2 cellular contexts compared by ENCODE assay signal in the genomic region with DNA sequence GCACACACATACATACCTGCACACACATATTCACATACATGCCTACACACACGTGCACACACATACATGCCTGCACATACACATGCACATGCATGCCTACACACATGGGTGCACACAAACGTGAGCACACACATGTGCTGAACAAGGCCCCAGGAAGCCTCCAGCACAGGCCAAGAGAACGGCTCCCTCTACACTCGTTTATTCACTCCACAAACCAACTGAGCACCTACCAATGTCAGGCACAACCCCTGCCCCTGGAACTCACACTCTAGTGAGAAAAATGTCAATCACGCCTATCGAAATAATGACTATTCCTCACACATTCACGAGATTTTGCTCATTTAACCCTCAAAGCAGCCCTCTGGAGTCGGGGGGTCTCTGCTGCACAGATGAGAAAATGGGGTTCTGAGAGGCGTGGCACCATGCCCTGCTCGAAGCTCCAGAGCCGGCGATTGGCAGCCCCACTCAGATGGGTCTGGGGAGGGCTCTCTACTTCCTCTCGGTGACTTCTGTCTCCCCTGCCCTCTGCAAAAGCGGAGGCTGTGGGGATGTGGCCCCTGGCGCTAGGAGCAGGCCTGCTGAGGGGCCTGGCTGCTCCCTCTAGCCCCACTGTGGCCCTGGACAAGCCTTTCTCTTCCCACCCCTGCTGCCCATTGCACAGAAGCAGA.
A peak's percentile ranks its signal among the peaks of the same experiment; 100 is the strongest.
TF ChIP-seq lines count a peak whose summit lies in the region.

No MANE protein-coding gene starts in this region.

TF ChIP-seq in HepG2, 621 proteins besides CTCF, POLR2A, EP300 and RAD21 (continues in another document):
- TF ChIP-seq MEF2D (CRISPR knock-in tag; IDR thresholded peaks at IDR 0.05) (no peak), KLF9 (CRISPR knock-in tag; IDR thresholded peaks at IDR 0.05; ENCODE audit: low read depth) (no peak), SRY (CRISPR knock-in tag; IDR thresholded peaks at IDR 0.05) (no peak), PAF1 (CRISPR knock-in tag; IDR thresholded peaks at IDR 0.05) (no peak), ZNF354B (CRISPR knock-in tag; IDR thresholded peaks at IDR 0.05) (no peak), TOE1 (CRISPR knock-in tag; IDR thresholded peaks at IDR 0.05) (no peak), ZNF3 (CRISPR knock-in tag; IDR thresholded peaks at IDR 0.05) (peak; percentile 79; the same call in 1 of the 2 replicates), REXO4 (CRISPR knock-in tag; IDR thresholded peaks at IDR 0.05; ENCODE audit: borderline replicate concordance) (no peak), ZNF772 (CRISPR knock-in tag; IDR thresholded peaks at IDR 0.05) (no peak), ZNF547 (CRISPR knock-in tag; IDR thresholded peaks at IDR 0.05) (no peak), ZNF367 (CRISPR knock-in tag; IDR thresholded peaks at IDR 0.05; ENCODE audit: borderline replicate concordance) (no peak), YEATS2 (CRISPR knock-in tag; IDR thresholded peaks at IDR 0.05; ENCODE audit: borderline replicate concordance) (no peak), THAP11 (CRISPR knock-in tag; IDR thresholded peaks at IDR 0.05) (no peak)
- TF ChIP-seq, protein P1, sequence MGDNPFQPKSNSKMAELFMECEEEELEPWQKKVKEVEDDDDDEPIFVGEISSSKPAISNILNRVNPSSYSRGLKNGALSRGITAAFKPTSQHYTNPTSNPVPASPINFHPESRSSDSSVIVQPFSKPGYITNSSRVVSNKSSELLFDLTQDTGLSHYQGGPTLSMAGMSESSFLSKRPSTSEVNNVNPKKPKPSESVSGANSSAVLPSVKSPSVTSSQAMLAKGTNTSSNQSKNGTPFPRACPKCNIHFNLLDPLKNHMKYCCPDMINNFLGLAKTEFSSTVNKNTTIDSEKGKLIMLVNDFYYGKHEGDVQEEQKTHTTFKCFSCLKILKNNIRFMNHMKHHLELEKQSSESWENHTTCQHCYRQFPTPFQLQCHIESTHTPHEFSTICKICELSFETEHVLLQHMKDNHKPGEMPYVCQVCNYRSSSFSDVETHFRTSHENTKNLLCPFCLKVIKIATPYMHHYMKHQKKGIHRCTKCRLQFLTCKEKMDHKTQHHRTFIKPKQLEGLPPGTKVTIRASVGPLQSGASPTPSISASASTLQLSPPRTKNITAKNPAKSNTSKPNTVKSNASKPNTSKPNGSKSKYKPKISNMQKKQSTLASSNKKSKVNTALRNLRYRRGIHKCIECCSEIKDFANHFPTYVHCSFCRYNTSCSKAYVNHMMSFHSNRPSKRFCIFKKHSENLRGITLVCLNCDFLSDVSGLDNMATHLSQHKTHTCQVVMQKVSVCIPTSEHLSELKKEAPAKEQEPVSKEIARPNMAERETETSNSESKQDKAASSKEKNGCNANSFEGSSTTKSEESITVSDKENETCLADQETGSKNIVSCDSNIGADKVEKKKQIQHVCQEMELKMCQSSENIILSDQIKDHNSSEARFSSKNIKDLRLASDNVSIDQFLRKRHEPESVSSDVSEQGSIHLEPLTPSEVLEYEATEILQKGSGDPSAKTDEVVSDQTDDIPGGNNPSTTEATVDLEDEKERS (CRISPR knock-in tag; IDR thresholded peaks at IDR 0.05) = no peak
- TF ChIP-seq, protein P2, sequence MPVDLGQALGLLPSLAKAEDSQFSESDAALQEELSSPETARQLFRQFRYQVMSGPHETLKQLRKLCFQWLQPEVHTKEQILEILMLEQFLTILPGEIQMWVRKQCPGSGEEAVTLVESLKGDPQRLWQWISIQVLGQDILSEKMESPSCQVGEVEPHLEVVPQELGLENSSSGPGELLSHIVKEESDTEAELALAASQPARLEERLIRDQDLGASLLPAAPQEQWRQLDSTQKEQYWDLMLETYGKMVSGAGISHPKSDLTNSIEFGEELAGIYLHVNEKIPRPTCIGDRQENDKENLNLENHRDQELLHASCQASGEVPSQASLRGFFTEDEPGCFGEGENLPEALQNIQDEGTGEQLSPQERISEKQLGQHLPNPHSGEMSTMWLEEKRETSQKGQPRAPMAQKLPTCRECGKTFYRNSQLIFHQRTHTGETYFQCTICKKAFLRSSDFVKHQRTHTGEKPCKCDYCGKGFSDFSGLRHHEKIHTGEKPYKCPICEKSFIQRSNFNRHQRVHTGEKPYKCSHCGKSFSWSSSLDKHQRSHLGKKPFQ (CRISPR knock-in tag; IDR thresholded peaks at IDR 0.05; ENCODE audit: insufficient replicate concordance) = no peak
- TF ChIP-seq, protein P3, sequence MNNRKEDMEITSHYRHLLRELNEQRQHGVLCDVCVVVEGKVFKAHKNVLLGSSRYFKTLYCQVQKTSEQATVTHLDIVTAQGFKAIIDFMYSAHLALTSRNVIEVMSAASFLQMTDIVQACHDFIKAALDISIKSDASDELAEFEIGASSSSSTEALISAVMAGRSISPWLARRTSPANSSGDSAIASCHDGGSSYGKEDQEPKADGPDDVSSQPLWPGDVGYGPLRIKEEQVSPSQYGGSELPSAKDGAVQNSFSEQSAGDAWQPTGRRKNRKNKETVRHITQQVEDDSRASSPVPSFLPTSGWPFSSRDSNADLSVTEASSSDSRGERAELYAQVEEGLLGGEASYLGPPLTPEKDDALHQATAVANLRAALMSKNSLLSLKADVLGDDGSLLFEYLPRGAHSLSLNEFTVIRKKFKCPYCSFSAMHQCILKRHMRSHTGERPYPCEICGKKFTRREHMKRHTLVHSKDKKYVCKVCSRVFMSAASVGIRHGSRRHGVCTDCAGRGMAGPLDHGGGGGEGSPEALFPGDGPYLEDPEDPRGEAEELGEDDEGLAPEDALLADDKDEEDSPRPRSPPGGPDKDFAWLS (CRISPR knock-in tag; IDR thresholded peaks at IDR 0.05; ENCODE audit: borderline replicate concordance) = no peak
- TF ChIP-seq, protein P4, sequence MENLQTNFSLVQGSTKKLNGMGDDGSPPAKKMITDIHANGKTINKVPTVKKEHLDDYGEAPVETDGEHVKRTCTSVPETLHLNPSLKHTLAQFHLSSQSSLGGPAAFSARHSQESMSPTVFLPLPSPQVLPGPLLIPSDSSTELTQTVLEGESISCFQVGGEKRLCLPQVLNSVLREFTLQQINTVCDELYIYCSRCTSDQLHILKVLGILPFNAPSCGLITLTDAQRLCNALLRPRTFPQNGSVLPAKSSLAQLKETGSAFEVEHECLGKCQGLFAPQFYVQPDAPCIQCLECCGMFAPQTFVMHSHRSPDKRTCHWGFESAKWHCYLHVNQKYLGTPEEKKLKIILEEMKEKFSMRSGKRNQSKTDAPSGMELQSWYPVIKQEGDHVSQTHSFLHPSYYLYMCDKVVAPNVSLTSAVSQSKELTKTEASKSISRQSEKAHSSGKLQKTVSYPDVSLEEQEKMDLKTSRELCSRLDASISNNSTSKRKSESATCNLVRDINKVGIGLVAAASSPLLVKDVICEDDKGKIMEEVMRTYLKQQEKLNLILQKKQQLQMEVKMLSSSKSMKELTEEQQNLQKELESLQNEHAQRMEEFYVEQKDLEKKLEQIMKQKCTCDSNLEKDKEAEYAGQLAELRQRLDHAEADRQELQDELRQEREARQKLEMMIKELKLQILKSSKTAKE (CRISPR knock-in tag; IDR thresholded peaks at IDR 0.05; ENCODE audit: borderline replicate concordance) = no peak
- TF ChIP-seq, protein P5, sequence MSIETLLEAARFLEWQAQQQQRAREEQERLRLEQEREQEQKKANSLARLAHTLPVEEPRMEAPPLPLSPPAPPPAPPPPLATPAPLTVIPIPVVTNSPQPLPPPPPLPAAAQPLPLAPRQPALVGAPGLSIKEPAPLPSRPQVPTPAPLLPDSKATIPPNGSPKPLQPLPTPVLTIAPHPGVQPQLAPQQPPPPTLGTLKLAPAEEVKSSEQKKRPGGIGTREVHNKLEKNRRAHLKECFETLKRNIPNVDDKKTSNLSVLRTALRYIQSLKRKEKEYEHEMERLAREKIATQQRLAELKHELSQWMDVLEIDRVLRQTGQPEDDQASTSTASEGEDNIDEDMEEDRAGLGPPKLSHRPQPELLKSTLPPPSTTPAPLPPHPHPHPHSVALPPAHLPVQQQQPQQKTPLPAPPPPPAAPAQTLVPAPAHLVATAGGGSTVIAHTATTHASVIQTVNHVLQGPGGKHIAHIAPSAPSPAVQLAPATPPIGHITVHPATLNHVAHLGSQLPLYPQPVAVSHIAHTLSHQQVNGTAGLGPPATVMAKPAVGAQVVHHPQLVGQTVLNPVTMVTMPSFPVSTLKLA (IDR thresholded peaks at IDR 0.05) = peak; percentile 73

TF ChIP-seq in H1, 55 proteins besides CTCF, POLR2A, EP300 and RAD21:
- TF ChIP-seq TAF1 (IDR thresholded peaks at IDR 0.05; ENCODE audit: low read depth, low read length) = no peak
